Comparison of ENCODE assay signal across 8 cellular contexts in genomic region chr7:130734525-130735272, GRCh38. TPM values are rescaled to one million over a fixed set of nuclear protein-coding genes. Genes with fewer than 3 reads are reported as not detected.
DNase-seq lines count a peak whose midpoint lies in the region; ATAC-seq, FAIRE-seq and TF ChIP-seq lines count a peak whose summit lies in the region.

No MANE protein-coding gene starts in this region.

- H3K9me3 ChIP-seq in NT2/D1 (ENCODE audit: insufficient read depth, low read length): peaks cover 13% of the 10 kb centered on the region; the same call in 1 of the 2 replicates
- H3K9me3 ChIP-seq in prostate gland: peaks cover 3% of the 10 kb centered on the region

- H3K27me3 ChIP-seq in NT2/D1 (ENCODE audit: insufficient read depth, insufficient read length) (peaks cover 80% of the 10 kb centered on the region), prostate gland (replicated peaks; ENCODE audit: insufficient read depth) (peaks cover 3% of the 10 kb centered on the region)

- H3K4me1 ChIP-seq in NT2/D1 (ENCODE audit: insufficient read depth, insufficient read length) (no peaks in the 10 kb centered on the region), prostate gland (replicated peaks) (no peaks in the 10 kb centered on the region)

- H3K27ac ChIP-seq in prostate gland: no peak overlapping the region

- no peaks in the 10 kb centered on the region for H3K36me3 ChIP-seq in NT2/D1 (ENCODE audit: insufficient read depth, insufficient read length, low read length)
- no peaks in the 10 kb centered on the region for H3K36me3 ChIP-seq in prostate gland

- peak; percentile 2 for DNase-seq in NCI-H510A treated with DMSO at 0.1 percent for 48 hours (lab: John Stamatoyannopoulos, UW)
- DNase-seq in NCI-H510A (lab: John Stamatoyannopoulos, UW): no peak
- DNase-seq in NT2/D1 (ENCODE audit: low read depth, low spot score): no peak
- DNase-seq in epithelial cell of proximal tubule (ENCODE audit: low read depth): no peak
- no peak for DNase-seq in prostate gland (ENCODE audit: low spot score)
- DNase-seq in HTR-8/SVneo (ENCODE audit: insufficient read length, low spot score): no peak
- DNase-seq in NCI-H1436 (lab: John Stamatoyannopoulos, UW): no peak

- 8% methylated on average over 23 of the region's 23 CpGs for whole genome bisulfite sequencing in prostate gland

- no peak for ATAC-seq in HG02870 (IDR thresholded peaks at IDR 0.05; ENCODE audit: unreplicated experiment)

- intact Hi-C loops in prostate gland (cut with DNase I): no loop called here

- peak overlapping the region; percentile 15 for H3K4me3 ChIP-seq in NT2/D1 (ENCODE audit: insufficient read length, low read depth)
- H3K4me3 ChIP-seq in epithelial cell of proximal tubule (ENCODE audit: low read depth, low read length): peak overlapping the region; percentile 60
- H3K4me3 ChIP-seq in prostate gland: peak overlapping the region; percentile 29 to 42

- no peak for TF ChIP-seq POLR2A in prostate gland (IDR thresholded peaks at IDR 0.05)

- no peak overlapping the region for H3K9ac ChIP-seq in NT2/D1 (ENCODE audit: insufficient read length, low read depth)

- TF ChIP-seq CTCF in epithelial cell of proximal tubule (conservative IDR thresholded peaks at IDR 0.05; ENCODE audit: low read depth, low read length) (no peak), prostate gland (IDR thresholded peaks at IDR 0.05) (no peak)

- FAIRE-seq in HTR-8/SVneo (lab: Jason Lieb, UNC): no peak

RNA-seq across cellular contexts. Expression of gene KLF14, which starts 0.7 kb away (rescaled TPM):
- total RNA-seq in epithelial cell of proximal tubule (0.14 TPM in 1 of 2 replicates, not detected in the other), prostate gland (under 1 TPM in 1 of 2 donors, not detected in 1; 0.57 TPM)

RNA-seq across cellular contexts. Expression of gene TSGA13, which starts 48.4 kb away (rescaled TPM):
- total RNA-seq in epithelial cell of proximal tubule: not detected in 2 replicates
- under 1 TPM in 1 of 2 donors, not detected in 1; 0.57 TPM for total RNA-seq in prostate gland
